In the genomic region with DNA sequence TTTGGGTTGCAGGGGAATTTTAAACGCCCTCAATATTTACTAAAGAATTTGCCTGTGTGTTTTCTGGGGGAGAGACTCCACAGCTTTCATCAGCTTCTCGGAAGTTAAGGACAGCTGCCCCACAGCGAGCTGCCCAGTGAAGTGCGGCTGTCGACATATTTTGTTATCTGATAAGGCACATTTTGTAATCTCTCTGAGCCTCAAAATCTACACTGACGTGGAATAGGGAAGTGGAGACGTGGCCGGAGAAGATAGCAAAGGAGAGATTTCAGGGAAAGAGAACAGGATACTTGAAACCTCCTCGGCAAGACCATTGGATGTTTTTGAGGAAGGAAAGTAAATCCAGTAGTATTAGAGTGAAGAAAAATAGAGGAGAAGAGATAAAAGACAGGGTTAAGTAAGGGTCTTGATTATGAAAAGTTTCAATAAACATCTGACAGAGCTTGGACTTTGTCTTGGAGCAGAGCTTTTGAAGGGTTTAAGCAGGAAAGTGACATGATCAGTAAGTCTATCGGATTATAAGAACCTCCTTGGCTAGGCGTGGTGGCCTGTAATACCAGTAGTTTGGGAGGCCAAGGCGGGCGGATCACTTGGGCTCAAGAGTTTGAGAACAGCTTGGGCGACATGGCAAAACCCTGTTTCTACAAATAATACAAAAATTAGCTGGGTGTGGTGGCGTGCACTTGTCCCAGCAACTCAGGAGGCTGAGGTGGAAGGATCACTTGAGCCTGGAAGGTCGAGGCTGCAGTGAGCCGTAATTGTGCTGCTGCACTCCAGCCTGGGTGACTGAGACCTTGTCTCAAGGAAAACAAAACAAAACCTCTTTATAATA, we compare ENCODE assay signal across 8 cellular contexts. TPM values are rescaled to one million over a fixed set of nuclear protein-coding genes. Genes with fewer than 3 reads are reported as not detected.
DNase-seq lines count a peak whose midpoint lies in the region; ATAC-seq and TF ChIP-seq lines count a peak whose summit lies in the region.

No MANE protein-coding gene starts in this region.

- H3K36me3 ChIP-seq in CD8-positive, alpha-beta memory T cell (ENCODE audit: insufficient read depth, low read length) = no peaks in the 10 kb centered on the region
- no peaks in the 10 kb centered on the region for H3K36me3 ChIP-seq in left ventricle myocardium inferior

- no peaks in the 10 kb centered on the region for H3K27me3 Mint-ChIP-seq in CD8-positive, alpha-beta memory T cell
- H3K27me3 Mint-ChIP-seq in IgD-negative memory B cell = no peaks in the 10 kb centered on the region
- no peaks in the 10 kb centered on the region for H3K27me3 Mint-ChIP-seq in activated T-helper 1 cell treated with anti-CD3 and anti-CD28 coated beads, Interleukin-12 subunit alpha, Interleukin-12 subunit beta, Interleukin-2, Interleukin-4 antibody, amounts not matched to agents 30 ng/mL and 10 ng/mL and 1 ng/mL, durations not matched to agents 14 hours and 24 hours and 36 hours (ENCODE audit: insufficient read depth)

- H3K4me3 Mint-ChIP-seq in CD8-positive, alpha-beta memory T cell = peak overlapping the region; percentile 85 to 95 (median 94)
- peak overlapping the region; percentile 92 to 98 (median 98) for H3K4me3 Mint-ChIP-seq in IgD-negative memory B cell
- H3K4me3 Mint-ChIP-seq in activated T-helper 1 cell treated with anti-CD3 and anti-CD28 coated beads, Interleukin-12 subunit alpha, Interleukin-12 subunit beta, Interleukin-2, Interleukin-4 antibody, amounts not matched to agents 30 ng/mL and 10 ng/mL and 1 ng/mL, durations not matched to agents 14 hours and 24 hours and 36 hours = peak overlapping the region; percentile 85

- H3K4me1 ChIP-seq in CD8-positive, alpha-beta memory T cell (ENCODE audit: insufficient read depth, low read length) = peaks cover 15% of the 10 kb centered on the region
- H3K4me1 ChIP-seq in left ventricle myocardium inferior = peaks cover 27% of the 10 kb centered on the region

- intact Hi-C loops in activated T-helper 1 cell treated with anti-CD3 and anti-CD28 coated beads, Interleukin-12 subunit alpha, Interleukin-12 subunit beta, Interleukin-2, Interleukin-4 antibody, amounts not matched to agents 30 ng/mL and 10 ng/mL and 1 ng/mL, durations not matched to agents 14 hours and 24 hours and 36 hours (cut with micrococcal nuclease) = loop anchor here (1.0 to 10.0 kb wide), 3 partner anchors 486 to 1121 kb away; partner anchors contain the start of genes APPL2 and MTERF2
- intact Hi-C loops in left ventricle myocardium inferior (cut with micrococcal nuclease) = no loop called here
- intact Hi-C loops in sciatic nerve (cut with DNase I) = loop anchor here (10.0 kb wide), 1 partner anchor 124 kb away; no protein-coding TSS in a partner anchor

- peak; percentile 6 for ATAC-seq in GM21515 (IDR thresholded peaks at IDR 0.05; ENCODE audit: unreplicated experiment)
- ATAC-seq in sciatic nerve = peak; percentile 21
- ATAC-seq in GM18873 (IDR thresholded peaks at IDR 0.05; ENCODE audit: low FRiP score, unreplicated experiment) = no peak

- POLR2A ChIA-PET in CD8-positive, alpha-beta memory T cell (lab: Charles Lee) = interaction anchor here (0.8 to 1.9 kb wide), 3 partner anchors 56 to 735 kb away, joined by 3 to 15 read pairs (median 3); partner anchors contain the start of genes TCP11L2 and TMEM263

- H3K36me3 Mint-ChIP-seq in CD8-positive, alpha-beta memory T cell = peaks cover 0 to 7% (median 0%) of the 10 kb centered on the region in 3 donors
- peaks cover 1% of the 10 kb centered on the region for H3K36me3 Mint-ChIP-seq in IgD-negative memory B cell
- H3K36me3 Mint-ChIP-seq in activated T-helper 1 cell treated with anti-CD3 and anti-CD28 coated beads, Interleukin-12 subunit alpha, Interleukin-12 subunit beta, Interleukin-2, Interleukin-4 antibody, amounts not matched to agents 30 ng/mL and 10 ng/mL and 1 ng/mL, durations not matched to agents 14 hours and 24 hours and 36 hours (ENCODE audit: low read depth) = peaks cover 4% of the 10 kb centered on the region

- no peak for DNase-seq in CD8-positive, alpha-beta memory T cell
- no peak for DNase-seq in activated T-helper 1 cell treated with anti-CD3 and anti-CD28 coated beads, Interleukin-12 subunit alpha, Interleukin-12 subunit beta, Interleukin-2, Interleukin-4 antibody, amounts not matched to agents 30 ng/mL and 10 ng/mL and 1 ng/mL, durations not matched to agents 14 hours and 24 hours and 36 hours (ENCODE audit: low spot score)
- DNase-seq in left ventricle myocardium inferior (no peak), sciatic nerve (ENCODE audit: low spot score) (no peak), activated gamma-delta T cell (lab: John Stamatoyannopoulos, UW) (no peak)

- no peaks in the 10 kb centered on the region for H3K9me3 Mint-ChIP-seq in CD8-positive, alpha-beta memory T cell
- H3K9me3 Mint-ChIP-seq in IgD-negative memory B cell = no peaks in the 10 kb centered on the region
- no peaks in the 10 kb centered on the region for H3K9me3 Mint-ChIP-seq in activated T-helper 1 cell treated with anti-CD3 and anti-CD28 coated beads, Interleukin-12 subunit alpha, Interleukin-12 subunit beta, Interleukin-2, Interleukin-4 antibody, amounts not matched to agents 30 ng/mL and 10 ng/mL and 1 ng/mL, durations not matched to agents 14 hours and 24 hours and 36 hours

- no peaks in the 10 kb centered on the region for H3K9me3 ChIP-seq in CD8-positive, alpha-beta memory T cell (ENCODE audit: low read length)
- H3K9me3 ChIP-seq in left ventricle myocardium inferior (replicated peaks) = no peaks in the 10 kb centered on the region

- CTCF ChIA-PET in CD8-positive, alpha-beta memory T cell (lab: Charles Lee) = interaction anchor here (0.9 to 2.9 kb wide), 16 partner anchors 9 to 597 kb away, joined by 3 to 19 read pairs (median 6); partner anchors contain the start of genes TCP11L2 and TMEM263

- H3K4me3 ChIP-seq in CD8-positive, alpha-beta memory T cell (ENCODE audit: low read length) = peak overlapping the region; percentile 93
- H3K4me3 ChIP-seq in left ventricle myocardium inferior = peak overlapping the region; percentile 81

- peaks cover 16 to 19% (median 16%) of the 10 kb centered on the region in 3 donors for H3K4me1 Mint-ChIP-seq in CD8-positive, alpha-beta memory T cell
- H3K4me1 Mint-ChIP-seq in IgD-negative memory B cell = peaks cover 12 to 16% (median 12%) of the 10 kb centered on the region in 3 donors
- H3K4me1 Mint-ChIP-seq in activated T-helper 1 cell treated with anti-CD3 and anti-CD28 coated beads, Interleukin-12 subunit alpha, Interleukin-12 subunit beta, Interleukin-2, Interleukin-4 antibody, amounts not matched to agents 30 ng/mL and 10 ng/mL and 1 ng/mL, durations not matched to agents 14 hours and 24 hours and 36 hours (ENCODE audit: low read depth) = peaks cover 16% of the 10 kb centered on the region

- H3K27me3 ChIP-seq in CD8-positive, alpha-beta memory T cell (ENCODE audit: insufficient read depth, low read length, poor library complexity, severe bottlenecking) = no peaks in the 10 kb centered on the region
- no peaks in the 10 kb centered on the region for H3K27me3 ChIP-seq in left ventricle myocardium inferior (ENCODE audit: low read depth)

- H3K27ac ChIP-seq in CD8-positive, alpha-beta memory T cell (ENCODE audit: low read depth, low read length) = peak overlapping the region; percentile 80
- H3K27ac ChIP-seq in left ventricle myocardium inferior (replicated peaks) = peak overlapping the region; percentile 99

- peak overlapping the region; percentile 77 to 97 (median 92) for H3K27ac Mint-ChIP-seq in CD8-positive, alpha-beta memory T cell
- H3K27ac Mint-ChIP-seq in IgD-negative memory B cell = peak overlapping the region; percentile 90 to 99 (median 94)
- peak overlapping the region; percentile 79 for H3K27ac Mint-ChIP-seq in activated T-helper 1 cell treated with anti-CD3 and anti-CD28 coated beads, Interleukin-12 subunit alpha, Interleukin-12 subunit beta, Interleukin-2, Interleukin-4 antibody, amounts not matched to agents 30 ng/mL and 10 ng/mL and 1 ng/mL, durations not matched to agents 14 hours and 24 hours and 36 hours

- no peak for TF ChIP-seq CTCF in left ventricle myocardium inferior (IDR thresholded peaks at IDR 0.05; ENCODE audit: borderline replicate concordance)

RNA-seq across cellular contexts. Expression of gene POLR3B, which starts 1.1 kb away (rescaled TPM):
- 10 to 100 TPM; 13.4 to 14.6 TPM for total RNA-seq in CD8-positive, alpha-beta memory T cell
- polyA plus RNA-seq in CD8-positive, alpha-beta memory T cell = 5.3 TPM
- polyA plus RNA-seq in IgD-negative memory B cell = 3.3 TPM
- total RNA-seq in activated T-helper 1 cell treated with anti-CD3 and anti-CD28 coated beads, Interleukin-12 subunit alpha, Interleukin-12 subunit beta, Interleukin-2, Interleukin-4 antibody, amounts not matched to agents 30 ng/mL and 10 ng/mL and 1 ng/mL, durations not matched to agents 14 hours and 24 hours and 36 hours = 11.5 and 14.3 TPM in 2 replicates
- total RNA-seq in left ventricle myocardium inferior = 8.5 TPM
- total RNA-seq in sciatic nerve = 6.1 TPM

RNA-seq across cellular contexts. Expression of gene TCP11L2, which starts 56.1 kb away (rescaled TPM):
- total RNA-seq in CD8-positive, alpha-beta memory T cell = 10 to 100 TPM; 11.8 to 13.0 TPM
- polyA plus RNA-seq in CD8-positive, alpha-beta memory T cell = 19.3 TPM
- polyA plus RNA-seq in IgD-negative memory B cell = 35.1 TPM
- 4.0 and 4.3 TPM in 2 replicates for total RNA-seq in activated T-helper 1 cell treated with anti-CD3 and anti-CD28 coated beads, Interleukin-12 subunit alpha, Interleukin-12 subunit beta, Interleukin-2, Interleukin-4 antibody, amounts not matched to agents 30 ng/mL and 10 ng/mL and 1 ng/mL, durations not matched to agents 14 hours and 24 hours and 36 hours
- 126 TPM for total RNA-seq in left ventricle myocardium inferior
- 52.1 TPM for total RNA-seq in sciatic nerve
